28 cellular contexts compared by ENCODE assay signal in genomic region chr1:65531972-65532570, GRCh38.
"Had no signal": no experiment of that assay in that cellular context is flagged by ENCODE, and none has a peak within 500 bp of the region (broad histone marks: within the 10 kb centered on the region; RNA-seq: fewer than 3 reads in every experiment).

No MANE protein-coding gene starts in this region.

- DNase-seq: colonic mucosa; cortex of kidney; dermis blood vessel endothelial cell; dorsolateral prefrontal cortex; effector CD4-positive, alpha-beta T cell; effector CD8-positive, alpha-beta T cell; effector memory CD4-positive, alpha-beta T cell; effector memory CD8-positive, alpha-beta T cell; endodermal cell; erythroblast; esophagus squamous epithelium; foreskin fibroblast; foreskin keratinocyte; foreskin melanocyte; gastrocnemius medialis; glutamatergic neuron; head of caudate nucleus; heart left ventricle; heart right ventricle had no signal

- H3K4me1 ChIP-seq: colonic mucosa, esophagus squamous epithelium, foreskin keratinocyte, gastrocnemius medialis, gastroesophageal sphincter had no signal

- H3K36me3 ChIP-seq: colonic mucosa, esophagus muscularis mucosa, esophagus squamous epithelium, gastrocnemius medialis, gastroesophageal sphincter, heart left ventricle, heart right ventricle had no signal

- H3K4me3 Mint-ChIP-seq: dendritic cell treated with granulocyte-macrophage colony-stimulating factor and Interleukin-4, amounts not matched to agents 40 ng/mL and 50 ng/mL, for 4 days; effector memory CD8-positive, alpha-beta T cell; endodermal cell had no signal

- H3K27ac ChIP-seq: colonic mucosa, coronary artery, dorsolateral prefrontal cortex, epithelial cell of prostate, esophagus muscularis mucosa, esophagus squamous epithelium, foreskin keratinocyte, gastrocnemius medialis, gastroesophageal sphincter, heart left ventricle, heart right ventricle had no signal

- H3K9me3 ChIP-seq: colonic mucosa, esophagus squamous epithelium, gastrocnemius medialis, gastroesophageal sphincter had no signal

- FAIRE-seq: colon, endometrium, endothelial cell of umbilical vein had no signal

- H3K4me3 ChIP-seq: colonic mucosa, coronary artery, dorsolateral prefrontal cortex, esophagus muscularis mucosa, esophagus squamous epithelium, gastrocnemius medialis, gastroesophageal sphincter, heart left ventricle, heart right ventricle had no signal

- H3K27me3 ChIP-seq: colonic mucosa, esophagus muscularis mucosa, gastroesophageal sphincter, heart left ventricle had no signal

- ATAC-seq: effector memory CD8-positive, alpha-beta T cell; esophagus mucosa; foreskin keratinocyte; gastrocnemius medialis; gastroesophageal sphincter; heart left ventricle; heart right ventricle had no signal

- H3K4me1 Mint-ChIP-seq: endodermal cell had no signal

- H3K27ac Mint-ChIP-seq: dendritic cell treated with granulocyte-macrophage colony-stimulating factor and Interleukin-4, amounts not matched to agents 40 ng/mL and 50 ng/mL, for 4 days; effector memory CD8-positive, alpha-beta T cell; endodermal cell had no signal
